In genomic region chr6:157039639-157040038, GRCh38 we compare ENCODE assay signal across 7 cellular contexts.
DNase-seq lines count a peak whose midpoint lies in the region; ATAC-seq and TF ChIP-seq lines count a peak whose summit lies in the region.
"Not testable (repeated sequence)": the region's sequence is repeated elsewhere in the genome, so short reads cannot be mapped to it uniquely, and the experiment has no call there.

No MANE protein-coding gene starts in this region.

- not testable (repeated sequence) for H3K27me3 Mint-ChIP-seq in CD14-positive monocyte (ENCODE audit: low read depth in 3 of 3); activated naive CD8-positive, alpha-beta T cell treated with anti-CD3 and anti-CD28 coated beads for 36 hours; endothelial cell (ENCODE audit: unreplicated experiment); neural crest cell (ENCODE audit: low read depth); progenitor cell of endocrine pancreas; stimulated activated naive B cell treated with anti-CD40 and anti-IgM and Interleukin-4, amounts not matched to agents 10 μg/mL and 1 μg/mL and 100 μg/mL, for 72 hours

- POLR2A ChIA-PET in HEK293 (lab: Yijun Ruan, JAX): not testable (repeated sequence)

- H3K4me1 Mint-ChIP-seq in CD14-positive monocyte; activated naive CD8-positive, alpha-beta T cell treated with anti-CD3 and anti-CD28 coated beads for 36 hours; endothelial cell (ENCODE audit: unreplicated experiment); neural crest cell; progenitor cell of endocrine pancreas (ENCODE audit: low read depth); stimulated activated naive B cell treated with anti-CD40 and anti-IgM and Interleukin-4, amounts not matched to agents 10 μg/mL and 1 μg/mL and 100 μg/mL, for 72 hours: not testable (repeated sequence)

- CTCF ChIA-PET in HEK293 (lab: Yijun Ruan, JAX): interaction anchor here (0.7 kb wide), 2 partner anchors 126 to 205 kb away, joined by 5 read pairs; no protein-coding TSS in a partner anchor

- not testable (repeated sequence) for H3K9me3 Mint-ChIP-seq in CD14-positive monocyte; activated naive CD8-positive, alpha-beta T cell treated with anti-CD3 and anti-CD28 coated beads for 36 hours; endothelial cell (ENCODE audit: unreplicated experiment); neural crest cell; progenitor cell of endocrine pancreas (ENCODE audit: low read depth); stimulated activated naive B cell treated with anti-CD40 and anti-IgM and Interleukin-4, amounts not matched to agents 10 μg/mL and 1 μg/mL and 100 μg/mL, for 72 hours

- H3K27ac Mint-ChIP-seq in CD14-positive monocyte (peak overlapping the region in 1 of 7 donors; percentile 30), endothelial cell (ENCODE audit: unreplicated experiment) (peak overlapping the region; percentile 30), neural crest cell (ENCODE audit: unreplicated experiment) (peak overlapping the region; percentile 79), progenitor cell of endocrine pancreas (peak overlapping the region; percentile 31)
- peak overlapping the region; percentile 26 for H3K27ac Mint-ChIP-seq in activated naive CD8-positive, alpha-beta T cell treated with anti-CD3 and anti-CD28 coated beads for 36 hours
- peak overlapping the region; percentile 89 for H3K27ac Mint-ChIP-seq in stimulated activated naive B cell treated with anti-CD40 and anti-IgM and Interleukin-4, amounts not matched to agents 10 μg/mL and 1 μg/mL and 100 μg/mL, for 72 hours

- not testable (repeated sequence) for H3K27ac ChIP-seq in HEK293 (ENCODE audit: extremely low read depth, low read depth, low read length)

- H3K36me3 Mint-ChIP-seq in CD14-positive monocyte; activated naive CD8-positive, alpha-beta T cell treated with anti-CD3 and anti-CD28 coated beads for 36 hours; neural crest cell (ENCODE audit: low read depth); progenitor cell of endocrine pancreas (ENCODE audit: insufficient read depth): not testable (repeated sequence)
- H3K36me3 Mint-ChIP-seq in endothelial cell (ENCODE audit: low read depth, unreplicated experiment): peaks cover 16% of the 10 kb centered on the region
- H3K36me3 Mint-ChIP-seq in stimulated activated naive B cell treated with anti-CD40 and anti-IgM and Interleukin-4, amounts not matched to agents 10 μg/mL and 1 μg/mL and 100 μg/mL, for 72 hours: peaks cover 10 to 16% of the 10 kb centered on the region in 2 donors

- not testable (repeated sequence) for DNase-seq in CD14-positive monocyte (ENCODE audit: low spot score); activated naive CD8-positive, alpha-beta T cell treated with anti-CD3 and anti-CD28 coated beads for 36 hours; endothelial cell (ENCODE audit: low spot score); neural crest cell (ENCODE audit: low read depth, low spot score); progenitor cell of endocrine pancreas (ENCODE audit: low spot score, unreplicated experiment); stimulated activated naive B cell treated with anti-CD40 and anti-IgM and Interleukin-4, amounts not matched to agents 10 μg/mL and 1 μg/mL and 100 μg/mL, for 72 hours

- TF ChIP-seq CTCF in CD14-positive monocyte (IDR thresholded peaks at IDR 0.05): peak; percentile 1
- not testable (repeated sequence) for TF ChIP-seq CTCF in HEK293 (tag by site-specific recombination; IDR thresholded peaks at IDR 0.05); endothelial cell (IDR thresholded peaks at IDR 0.05; ENCODE audit: unreplicated experiment); neural crest cell (conservative IDR thresholded peaks at IDR 0.05); progenitor cell of endocrine pancreas (IDR thresholded peaks at IDR 0.05; ENCODE audit: unreplicated experiment)

- intact Hi-C loops in CD14-positive monocyte (cut with micrococcal nuclease): not testable (repeated sequence)

- not testable (repeated sequence) for H3K36me3 ChIP-seq in HEK293 (ENCODE audit: control insufficient read depth in 2 of 2, insufficient read depth in 1 of 2, low read length in 2 of 2)

- ATAC-seq in stimulated activated naive B cell treated with anti-CD40 and anti-IgM and Interleukin-4, amounts not matched to agents 10 μg/mL and 1 μg/mL and 100 μg/mL, for 72 hours (replicated peaks): not testable (repeated sequence)

- not testable (repeated sequence) for H3K4me3 ChIP-seq in HEK293 (ENCODE audit: low read depth, low read length)

- H3K4me3 Mint-ChIP-seq in CD14-positive monocyte; activated naive CD8-positive, alpha-beta T cell treated with anti-CD3 and anti-CD28 coated beads for 36 hours; endothelial cell (ENCODE audit: unreplicated experiment); neural crest cell; progenitor cell of endocrine pancreas (ENCODE audit: low read depth); stimulated activated naive B cell treated with anti-CD40 and anti-IgM and Interleukin-4, amounts not matched to agents 10 μg/mL and 1 μg/mL and 100 μg/mL, for 72 hours: not testable (repeated sequence)

- H3K4me1 ChIP-seq in HEK293 (ENCODE audit: control insufficient read depth, insufficient read depth, low read length): not testable (repeated sequence)

- H3K9me3 ChIP-seq in HEK293 (ENCODE audit: control insufficient read depth, insufficient read depth, low read depth, low read length): not testable (repeated sequence)

TF ChIP-seq in HEK293, 187 proteins besides CTCF, POLR2A, EP300 and RAD21:
- TF ChIP-seq PRDM1 (tag by site-specific recombination; IDR thresholded peaks at IDR 0.05) (peak; percentile 58; the same call in 1 of the 2 replicates), ZNF596 (tag by site-specific recombination; IDR thresholded peaks at IDR 0.05) (peak; percentile 72), ZNF366 (tag by site-specific recombination; conservative IDR thresholded peaks at IDR 0.05) (peak; percentile 88)
